ENCODE assay signal across 1 cellular context in genomic region chr2:71611247-71611646, GRCh38.
TF ChIP-seq lines count a peak whose summit lies in the region.

No MANE protein-coding gene starts in this region.

TF ChIP-seq in H1, 55 proteins besides CTCF, POLR2A, EP300 and RAD21:
- TF ChIP-seq CHD7 (IDR thresholded peaks at IDR 0.05; ENCODE audit: insufficient replicate concordance, low read length) (no peak), POLR2AphosphoS5 (IDR thresholded peaks at IDR 0.05; ENCODE audit: low read depth, low read length) (no peak), BACH1 (IDR thresholded peaks at IDR 0.05; ENCODE audit: low read length) (no peak), TCF12 (IDR thresholded peaks at IDR 0.05; ENCODE audit: low read depth, low read length) (no peak), CHD2 (IDR thresholded peaks at IDR 0.05; ENCODE audit: low read length) (no peak), SIN3A (conservative IDR thresholded peaks at IDR 0.05 in 1 of 2, IDR thresholded peaks at IDR 0.05 in 1 of 2; ENCODE audit: low read depth in 1 of 2, low read length in 2 of 2) (no peak), SRF (IDR thresholded peaks at IDR 0.05; ENCODE audit: low read depth, low read length) (no peak)
